22 cellular contexts compared by ENCODE assay signal in the genomic region with DNA sequence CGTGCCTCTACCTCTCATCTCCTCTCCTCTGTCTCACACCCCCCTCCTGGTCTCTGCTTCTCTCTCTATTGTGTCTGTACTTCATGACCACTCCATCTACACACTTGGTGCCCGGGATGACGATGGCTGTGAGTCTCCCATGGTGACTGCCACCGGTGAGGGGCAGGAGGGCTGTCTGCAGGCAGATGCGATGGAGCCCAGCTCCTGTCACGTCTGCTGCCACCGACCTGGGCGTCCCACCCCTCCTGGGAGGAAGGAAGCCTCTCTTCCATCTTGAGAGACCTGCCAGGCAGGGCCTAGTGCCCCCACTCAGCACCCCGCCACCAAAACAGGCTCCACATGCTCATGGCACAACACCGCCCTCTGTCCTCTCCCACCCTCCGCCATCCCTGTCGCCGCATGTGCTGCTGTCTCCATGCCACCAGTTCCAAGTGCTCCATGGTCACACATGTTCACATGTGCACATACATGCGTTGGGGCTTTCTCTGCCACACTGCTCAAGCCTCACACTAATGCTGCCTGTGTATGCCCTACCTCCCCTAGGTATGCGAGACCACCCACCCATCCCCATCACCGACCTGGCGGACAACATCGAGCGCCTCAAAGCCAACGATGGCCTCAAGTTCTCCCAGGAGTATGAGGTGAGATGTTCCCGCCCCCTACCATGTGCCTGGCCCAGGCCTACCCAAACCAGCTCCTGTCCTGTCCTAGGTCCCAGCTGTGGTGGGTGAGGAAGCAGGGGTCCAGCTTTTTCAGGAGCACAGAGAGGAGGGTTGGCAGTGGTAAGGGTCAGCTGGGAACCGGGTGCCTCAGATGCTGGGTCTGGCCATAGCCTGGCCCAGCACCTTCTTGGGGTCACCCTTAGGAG. TPM values are rescaled to one million over a fixed set of nuclear protein-coding genes. Genes with fewer than 3 reads are reported as not detected.
DNase-seq lines count a peak whose midpoint lies in the region; ATAC-seq, FAIRE-seq and TF ChIP-seq lines count a peak whose summit lies in the region.
"Had no signal": no experiment of that assay in that cellular context is flagged by ENCODE, and none has a peak within 500 bp of the region (broad histone marks: within the 10 kb centered on the region; RNA-seq: fewer than 3 reads in every experiment).

No MANE protein-coding gene starts in this region.

- H3K23ac ChIP-seq in neuronal stem cell (ENCODE audit: low read depth, low read length, poor library complexity), result peak overlapping the region; percentile 68

- TF ChIP-seq RAD21 in K562 (CRISPR knock-in tag; conservative IDR thresholded peaks at IDR 0.05 in 1 of 2, IDR thresholded peaks at IDR 0.05 in 1 of 2), result no peak

- no peak overlapping the region for H3K27ac ChIP-seq in K562 (ENCODE audit: extremely low read depth, low read depth, low read length)
- no peak overlapping the region for H3K27ac ChIP-seq in neuronal stem cell (replicated peaks; ENCODE audit: low read length)

- H3K4me2 ChIP-seq in K562 (ENCODE audit: insufficient read depth, low read length), result no peak overlapping the region
- no peak overlapping the region for H3K4me2 ChIP-seq in neuronal stem cell (ENCODE audit: insufficient read depth, low read length, poor library complexity, severe bottlenecking)
- H3K4me2 ChIP-seq: GM23338 had no signal

- H4K20me1 ChIP-seq in K562 (replicated peaks; ENCODE audit: control insufficient read depth, insufficient read depth, low read length), result peaks cover 55% of the 10 kb centered on the region

- no peak for TF ChIP-seq EP300 in K562 (IDR thresholded peaks at IDR 0.05; ENCODE audit: low read length)

- H2BK15ac ChIP-seq in neuronal stem cell (ENCODE audit: low read length), result no peak overlapping the region

- CTCF ChIA-PET in K562 (lab: Yijun Ruan, JAX; ENCODE audit: low intra/inter-chr PET ratio), result no interaction called here

- H3K36me3 ChIP-seq in K562 (ENCODE audit: control insufficient read depth, insufficient read depth, low read length) (no peaks in the 10 kb centered on the region), neuronal stem cell (replicated peaks in 1 of 2; ENCODE audit: control insufficient read depth in 2 of 2, insufficient read depth in 2 of 2, low read length in 2 of 2) (peaks cover 61 to 82% of the 10 kb centered on the region in 2 donors)
- H3K36me3 ChIP-seq: BE2C had no signal

- H2BK5ac ChIP-seq in neuronal stem cell (ENCODE audit: low read length), result no peak overlapping the region

- H3K9me3 ChIP-seq in K562 (replicated peaks; ENCODE audit: control insufficient read depth, insufficient read depth, low read depth, low read length) (no peaks in the 10 kb centered on the region), neuronal stem cell (replicated peaks in 1 of 2; ENCODE audit: control insufficient read depth in 2 of 2, insufficient read depth in 1 of 2, low read depth in 1 of 2, low read length in 2 of 2) (no peaks in the 10 kb centered on the region)
- H3K9me3 ChIP-seq: BE2C, Caco-2 had no signal

- no peak overlapping the region for H3K4me3 Mint-ChIP-seq in stimulated activated naive CD8-positive, alpha-beta T cell treated with anti-CD3 and anti-CD28 coated beads, Interleukin-15, amount 100 ng/mL, for 72 hours
- H3K4me3 Mint-ChIP-seq: CD4-positive, alpha-beta T cell; GM23338; HFFc6; IgD-negative memory B cell had no signal

- H3K4ac ChIP-seq in neuronal stem cell (ENCODE audit: low read length), result no peak overlapping the region

- no peaks in the 10 kb centered on the region for H3K4me1 Mint-ChIP-seq in stimulated activated naive CD8-positive, alpha-beta T cell treated with anti-CD3 and anti-CD28 coated beads, Interleukin-15, amount 100 ng/mL, for 72 hours
- H3K4me1 Mint-ChIP-seq: GM23338, IgD-negative memory B cell had no signal

- H3K27me3 Mint-ChIP-seq in stimulated activated naive CD8-positive, alpha-beta T cell treated with anti-CD3 and anti-CD28 coated beads, Interleukin-15, amount 100 ng/mL, for 72 hours, result peaks cover 19% of the 10 kb centered on the region
- H3K27me3 Mint-ChIP-seq: CD4-positive, alpha-beta T cell had no signal

- H3K9me1 ChIP-seq in K562 (ENCODE audit: control insufficient read depth, insufficient read depth, low read length), result no peaks in the 10 kb centered on the region

- FAIRE-seq in K562 (lab: Jason Lieb, UNC) (no peak), urothelium cell line (lab: Jason Lieb, UNC) (peak; percentile 71)
- FAIRE-seq: D721Med, G401.6, GM12891, H54, HTR-8/SVneo had no signal

- no peaks in the 10 kb centered on the region for H3K9me3 Mint-ChIP-seq in stimulated activated naive CD8-positive, alpha-beta T cell treated with anti-CD3 and anti-CD28 coated beads, Interleukin-15, amount 100 ng/mL, for 72 hours
- H3K9me3 Mint-ChIP-seq: CD4-positive, alpha-beta T cell; GM23338; HFFc6; IgD-negative memory B cell had no signal

- H3K4me3 ChIP-seq in K562 (no peak overlapping the region), neuronal stem cell (ENCODE audit: low read length in 2 of 2) (no peak overlapping the region)
- H3K4me3 ChIP-seq: GM23338 had no signal

- H3K27me3 ChIP-seq in K562 (ENCODE audit: control insufficient read depth in 2 of 2, insufficient read depth in 2 of 2, low read length in 2 of 2) (peaks cover 71 to 96% of the 10 kb centered on the region in 2 experiments), neuronal stem cell (ENCODE audit: control insufficient read depth in 3 of 3, insufficient read depth in 3 of 3, low read depth in 1 of 3, low read length in 3 of 3) (no peaks in the 10 kb centered on the region)
- H3K27me3 ChIP-seq: BE2C had no signal

- H3K18ac ChIP-seq in neuronal stem cell (ENCODE audit: low read length), result no peak overlapping the region

- ATAC-seq in stimulated activated naive CD8-positive, alpha-beta T cell treated with anti-CD3 and anti-CD28 coated beads, Interleukin-15, amount 100 ng/mL, for 72 hours, result no peak
- no peak for ATAC-seq in stimulated activated naive CD8-positive, alpha-beta T cell treated with anti-CD3 and anti-CD28 coated beads, Interleukin-15, Interleukin-2, amounts not matched to agents 100 U/mL and 50 U/mL, for 24 hours
- no peak for ATAC-seq in K562
- no peak for ATAC-seq in HG03095 (IDR thresholded peaks at IDR 0.05; ENCODE audit: unreplicated experiment)
- ATAC-seq in GM18909 (IDR thresholded peaks at IDR 0.05; ENCODE audit: poor library complexity, unreplicated experiment), result no peak
- ATAC-seq: GM23338, HCT116 had no signal

- TF ChIP-seq POLR2A in K562 (conservative IDR thresholded peaks at IDR 0.05), result no peak

- H2AFZ ChIP-seq in K562 (ENCODE audit: low read depth, low read length) (no peak overlapping the region), neuronal stem cell (ENCODE audit: low read length) (no peak overlapping the region)
- H2AFZ ChIP-seq: GM23338 had no signal

- no peak overlapping the region for H4K8ac ChIP-seq in neuronal stem cell (ENCODE audit: low read depth, low read length)

- H2BK120ac ChIP-seq in neuronal stem cell (ENCODE audit: low read depth, low read length), result no peak overlapping the region

- no peak for DNase-seq in stimulated activated naive CD8-positive, alpha-beta T cell treated with anti-CD3 and anti-CD28 coated beads, Interleukin-15, amount 100 ng/mL, for 72 hours
- no peak for DNase-seq in stimulated activated naive CD8-positive, alpha-beta T cell treated with anti-CD3 and anti-CD28 coated beads, Interleukin-15, Interleukin-2, amounts not matched to agents 100 U/mL and 50 U/mL, for 24 hours
- no peak for DNase-seq in K562 (ENCODE audit: extremely low read depth in 1 of 4, low spot score in 3 of 4)
- DNase-seq in neuronal stem cell (ENCODE audit: low spot score), result no peak
- DNase-seq in urothelium cell line (ENCODE audit: low spot score), result no peak
- no peak for DNase-seq in NCI-H1417 (lab: John Stamatoyannopoulos, UW)
- DNase-seq: ACHN; BE2C; C1 segment of cervical spinal cord; Caco-2; CD4-positive, alpha-beta T cell; HFFc6 had no signal

- H3K4me1 ChIP-seq in K562 (replicated peaks in 1 of 2; ENCODE audit: control insufficient read depth in 2 of 2, insufficient read depth in 2 of 2, low read length in 2 of 2) (no peaks in the 10 kb centered on the region), neuronal stem cell (ENCODE audit: control insufficient read depth in 2 of 2, insufficient read depth in 1 of 2, low read depth in 1 of 2, low read length in 2 of 2) (no peaks in the 10 kb centered on the region)
- H3K4me1 ChIP-seq: BE2C, Caco-2 had no signal

- no peak overlapping the region for H2AK5ac ChIP-seq in neuronal stem cell (ENCODE audit: low read depth, low read length)

- no TSS peak for BruUV-seq in K562 (replicated peaks; lab: Mats Ljungman, UMichigan)

- H3K79me1 ChIP-seq in neuronal stem cell (ENCODE audit: low read depth, low read length), result no peaks in the 10 kb centered on the region

- no peaks in the 10 kb centered on the region for H3K79me2 ChIP-seq in K562 (ENCODE audit: control insufficient read depth, insufficient read depth, low read length)

- no peak overlapping the region for H2BK12ac ChIP-seq in neuronal stem cell (ENCODE audit: low read length)

- intact Hi-C loops in K562 (cut with micrococcal nuclease), result no loop called here

- POLR2A ChIA-PET in K562 (lab: Yijun Ruan, JAX), result interaction anchor here (0.6 to 0.8 kb wide), 2 partner anchors 29 to 37 kb away, joined by 3 to 5 read pairs; no protein-coding TSS in a partner anchor

- H4K91ac ChIP-seq in neuronal stem cell (ENCODE audit: low read depth, low read length, poor library complexity), result no peak overlapping the region

- peak overlapping the region; percentile 43 to 78 for H3K27ac Mint-ChIP-seq in stimulated activated naive CD8-positive, alpha-beta T cell treated with anti-CD3 and anti-CD28 coated beads, Interleukin-15, amount 100 ng/mL, for 72 hours
- H3K27ac Mint-ChIP-seq: CD4-positive, alpha-beta T cell; GM23338; HFFc6; IgD-negative memory B cell had no signal

- in situ Hi-C loops in K562 (cut with MboI), result no loop called here

- WGBS in K562 (ENCODE audit: insufficient coverage, low coverage, missing lambda C conversion rate), result 5% methylated on average over 22 of the region's 22 CpGs
- no CpG with 5 or more reads among the region's 22 CpGs for WGBS in neuronal stem cell (ENCODE audit: extremely low coverage in 2 of 2, insufficient read length in 2 of 2, insufficient replicate concordance in 1 of 2), 2 donors

- TF ChIP-seq CTCF in K562 (IDR thresholded peaks at IDR 0.05 in 2 of 3, conservative IDR thresholded peaks at IDR 0.05 in 1 of 3; ENCODE audit: insufficient read depth in 2 of 3, low read depth in 1 of 3, low read length in 3 of 3), result no peak

- H3K9ac ChIP-seq in K562 (ENCODE audit: insufficient read depth in 1 of 2, low read depth in 2 of 2, low read length in 2 of 2) (no peak overlapping the region), neuronal stem cell (ENCODE audit: low read depth, low read length, poor library complexity) (peak overlapping the region; percentile 56)

- no peak overlapping the region for H3K14ac ChIP-seq in neuronal stem cell (ENCODE audit: low read length)

RNA-seq across cellular contexts. Expression of gene KDM4A, which starts 36.6 kb away (rescaled TPM):
- 118 and 126 TPM in 2 replicates for total RNA-seq in K562 (2011; cell fraction: chromatin; rRNA removed; ENCODE audit: low replicate concordance)
- total RNA-seq in K562 (2011; cell fraction: nucleolus; rRNA removed), result 43.2 and 43.6 TPM in 2 replicates
- total RNA-seq in K562 (2011; cell fraction: nucleoplasm; rRNA removed), result 47.6 and 48.7 TPM in 2 replicates
- total RNA-seq in K562 (2014; rRNA removed) (15.6 and 16.0 TPM in 2 replicates), K562 (2014; rRNA removed; fragmentation: Illumina TruSeq; extraction: Trizol) (17.6 and 21.2 TPM in 2 replicates), K562 (2015; rRNA removed; fragmentation: Illumina TruSeq; extraction: Trizol) (13.1 and 14.3 TPM in 2 replicates), K562 (2021) (27.3 and 33.6 TPM in 2 replicates)
- polyA plus RNA-seq in K562 (2011; rRNA removed) (12.5 and 20.8 TPM in 2 replicates), K562 (2014; fragmentation: Illumina TruSeq; extraction: Trizol) (24.9 and 26.4 TPM in 2 replicates), K562 (2014; fragmentation: Nextera tagmentation; extraction: Ambion mirVana) (10 to 100 TPM in 1 of 2 experiments, 1 to 10 TPM in 1; 3.6 to 12.1 TPM), K562 (2014; rRNA removed) (13.5 and 14.2 TPM in 2 replicates)
- polyA plus RNA-seq in K562 (2011; cell fraction: cytosol; rRNA removed), result 5.4 and 12.3 TPM in 2 replicates
- polyA plus RNA-seq in K562 (2011; cell fraction: nucleus; rRNA removed), result 18.6 and 24.1 TPM in 2 replicates
- polyA plus RNA-seq in K562 (2012), result 17.2 and 34.3 TPM in 2 replicates
- 26.9 and 40.0 TPM in 2 replicates for polyA minus RNA-seq in K562 (2011; rRNA and poly(A)+ RNA removed)
- 11.4 and 12.3 TPM in 2 replicates for polyA minus RNA-seq in K562 (2011; cell fraction: cytosol; rRNA and poly(A)+ RNA removed)
- 8.6 and 19.7 TPM in 2 replicates for polyA minus RNA-seq in K562 (2011; cell fraction: nucleus; rRNA and poly(A)+ RNA removed)
- 24.5 TPM for polyA plus RNA-seq in neuronal stem cell (2013, experiment 1 of 2)
- polyA plus RNA-seq in neuronal stem cell (2013, experiment 2 of 2), result 25.1 TPM
